Comparison of ENCODE assay signal across 8 cellular contexts in the genomic region with DNA sequence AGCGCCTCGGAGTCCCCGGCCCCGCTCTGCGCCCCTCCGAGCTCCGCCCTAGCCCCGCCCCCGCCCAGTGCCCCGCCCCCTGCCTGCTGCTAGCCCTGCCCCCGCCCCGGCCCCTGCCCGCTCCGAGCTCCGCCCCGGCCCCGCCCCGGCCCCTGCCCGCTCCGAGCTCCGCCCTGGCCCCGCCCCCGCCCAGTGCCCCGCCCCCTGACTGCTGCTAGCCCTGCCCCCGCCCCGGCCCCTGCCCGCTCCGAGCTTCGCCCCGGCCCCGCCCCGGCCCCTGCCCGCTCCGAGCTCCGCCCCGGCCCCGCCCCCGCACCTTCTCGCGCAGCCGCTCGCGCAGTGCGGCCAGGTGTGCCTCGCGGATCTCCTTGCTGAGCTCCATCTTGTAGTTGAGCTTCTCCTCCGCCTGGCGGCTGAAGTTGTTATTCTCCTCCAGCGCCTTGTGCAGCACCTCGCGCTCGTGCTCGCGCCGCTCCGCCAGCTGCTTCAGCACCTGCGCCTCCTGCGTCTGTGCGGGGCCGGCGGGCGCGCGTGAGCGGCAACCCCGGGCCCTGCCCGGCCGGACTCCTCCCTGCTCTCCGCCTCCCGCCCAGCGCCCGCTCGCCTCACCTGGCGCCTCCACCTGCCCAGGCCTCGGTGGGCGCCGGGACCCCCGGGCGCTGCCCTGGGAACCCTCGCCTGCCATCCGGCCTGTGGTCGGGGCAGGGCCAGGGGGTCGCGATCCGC. TPM values are rescaled to one million over a fixed set of nuclear protein-coding genes. Genes with fewer than 3 reads are reported as not detected.
DNase-seq lines count a peak whose midpoint lies in the region; ATAC-seq and TF ChIP-seq lines count a peak whose summit lies in the region.

No MANE protein-coding gene starts in this region.

- H3K4me1 ChIP-seq in MM.1S (ENCODE audit: low read length) (peaks cover 5% of the 10 kb centered on the region; the same call in 1 of the 2 replicates), parathyroid adenoma (peaks cover 8% of the 10 kb centered on the region), tibial nerve (peaks cover 0 to 18% (median 4%) of the 10 kb centered on the region in 4 donors)

- H3K9me2 ChIP-seq in MM.1S (replicated peaks; ENCODE audit: insufficient read depth, low read length) = no peaks in the 10 kb centered on the region

- H3K27me3 ChIP-seq in MM.1S (replicated peaks; ENCODE audit: insufficient read depth, low read length) = peaks cover 4% of the 10 kb centered on the region
- H3K27me3 ChIP-seq in parathyroid adenoma (ENCODE audit: control insufficient read depth, insufficient read depth, low read length) = no peaks in the 10 kb centered on the region
- no peaks in the 10 kb centered on the region for H3K27me3 ChIP-seq in tibial nerve

- no peaks in the 10 kb centered on the region for H4K20me1 ChIP-seq in MM.1S (ENCODE audit: insufficient read depth, low read length)

- H3K4me3 ChIP-seq in MM.1S (ENCODE audit: low read length) = peak overlapping the region; percentile 88
- peak overlapping the region; percentile 57 for H3K4me3 ChIP-seq in parathyroid adenoma (ENCODE audit: low read depth, low read length)
- peak overlapping the region; percentile 26 to 73 (median 50) for H3K4me3 ChIP-seq in tibial nerve

- H3K27me3 Mint-ChIP-seq in activated naive CD4-positive, alpha-beta T cell treated with anti-CD3 and anti-CD28 coated beads, Interleukin-2, amount 50 U/mL, for 24 hours = no peaks in the 10 kb centered on the region

- intact Hi-C loops in Right ventricle myocardium inferior (cut with DNase I) = no loop called here

- H2AFZ ChIP-seq in MM.1S (ENCODE audit: low read length) = peak overlapping the region; percentile 91
- peak overlapping the region; percentile 69 for H2AFZ ChIP-seq in parathyroid adenoma

- peaks cover 30% of the 10 kb centered on the region for H3K4me1 Mint-ChIP-seq in activated naive CD4-positive, alpha-beta T cell treated with anti-CD3 and anti-CD28 coated beads, Interleukin-2, amount 50 U/mL, for 24 hours

- H3K27ac ChIP-seq in MM.1S (ENCODE audit: low read length) (peak overlapping the region; percentile 30; the same call in 1 of the 2 replicates), parathyroid adenoma (no peak overlapping the region), tibial nerve (peak overlapping the region in 3 of 4 donors; percentile 71 to 91 (median 80))

- peak; percentile 87 for DNase-seq in ELR (ENCODE audit: low read depth)
- DNase-seq in GOT3 (lab: John Stamatoyannopoulos, UW) = peak; percentile 76
- DNase-seq in MM.1S = peak; percentile 97
- peak; percentile 96 for DNase-seq in Right ventricle myocardium inferior (ENCODE audit: missing footprints)
- peak; percentile 80 to 85 for DNase-seq in tibial nerve (ENCODE audit: low spot score in 2 of 2)

- WGBS in tibial nerve, 2 donors = 4% methylated on average over 9 to 29 of the region's 85 CpGs

- H3K79me2 ChIP-seq in MM.1S (ENCODE audit: low read length) = no peaks in the 10 kb centered on the region
- H3K79me2 ChIP-seq in parathyroid adenoma = no peaks in the 10 kb centered on the region

- TF ChIP-seq EP300 in tibial nerve (IDR thresholded peaks at IDR 0.05) = no peak

- ATAC-seq in SK-N-SH treated with all-trans-retinoic acid at 6 μM for 48 hours (peak; percentile 69), Right ventricle myocardium inferior (peak; percentile 90)

- H3K9me3 ChIP-seq in MM.1S (replicated peaks; ENCODE audit: insufficient read depth, low read length) (no peaks in the 10 kb centered on the region), parathyroid adenoma (ENCODE audit: control insufficient read depth, low read length) (no peaks in the 10 kb centered on the region), tibial nerve (no peaks in the 10 kb centered on the region)

- H3K27ac Mint-ChIP-seq in activated naive CD4-positive, alpha-beta T cell treated with anti-CD3 and anti-CD28 coated beads, Interleukin-2, amount 50 U/mL, for 24 hours = peak overlapping the region; percentile 41

- peak overlapping the region; percentile 98 for H3K4me2 ChIP-seq in MM.1S (ENCODE audit: low read depth, low read length)
- peak overlapping the region; percentile 95 for H3K4me2 ChIP-seq in parathyroid adenoma (ENCODE audit: low read length)

- peaks cover 10% of the 10 kb centered on the region; the same call in 1 of the 2 replicates for H3F3A ChIP-seq in MM.1S (ENCODE audit: insufficient read depth, low read length)

- H3K36me3 Mint-ChIP-seq in activated naive CD4-positive, alpha-beta T cell treated with anti-CD3 and anti-CD28 coated beads, Interleukin-2, amount 50 U/mL, for 24 hours = no peaks in the 10 kb centered on the region

- no peak for TF ChIP-seq POLR2A in tibial nerve (IDR thresholded peaks at IDR 0.05)

- H3K9ac ChIP-seq in MM.1S (ENCODE audit: low read length) (peak overlapping the region; percentile 74; the same call in 1 of the 2 replicates), parathyroid adenoma (no peak overlapping the region)

- H3K36me3 ChIP-seq in MM.1S (replicated peaks; ENCODE audit: insufficient read depth, low read length) (no peaks in the 10 kb centered on the region), parathyroid adenoma (ENCODE audit: control insufficient read depth, insufficient read depth, low read length) (no peaks in the 10 kb centered on the region), tibial nerve (peaks cover 0 to 9% (median 0%) of the 10 kb centered on the region in 3 donors)

- H3K9me3 Mint-ChIP-seq in activated naive CD4-positive, alpha-beta T cell treated with anti-CD3 and anti-CD28 coated beads, Interleukin-2, amount 50 U/mL, for 24 hours = no peaks in the 10 kb centered on the region

- peak; percentile 49 for TF ChIP-seq CTCF in MM.1S (IDR thresholded peaks at IDR 0.05; ENCODE audit: low read length)
- peak; percentile 68 for TF ChIP-seq CTCF in parathyroid adenoma (IDR thresholded peaks at IDR 0.05)
- peak; percentile 6 to 74 (median 46) for TF ChIP-seq CTCF in tibial nerve (IDR thresholded peaks at IDR 0.05)

- H3K4me3 Mint-ChIP-seq in activated naive CD4-positive, alpha-beta T cell treated with anti-CD3 and anti-CD28 coated beads, Interleukin-2, amount 50 U/mL, for 24 hours = peak overlapping the region; percentile 47

TF ChIP-seq in SK-N-SH treated with all-trans-retinoic acid at 6 μM for 48 hours, 23 proteins besides CTCF, POLR2A, EP300 and RAD21:
- TF ChIP-seq GLIS3 (CRISPR knock-in tag; IDR thresholded peaks at IDR 0.05) (no peak), ZC3H10 (CRISPR knock-in tag; IDR thresholded peaks at IDR 0.05) (no peak), ESRRG (CRISPR knock-in tag; IDR thresholded peaks at IDR 0.05) (no peak), ZNF8 (CRISPR knock-in tag; IDR thresholded peaks at IDR 0.05) (no peak), CSDC2 (CRISPR knock-in tag; IDR thresholded peaks at IDR 0.05) (no peak), RARB (CRISPR knock-in tag; IDR thresholded peaks at IDR 0.05) (no peak), ZNF70 (CRISPR knock-in tag; IDR thresholded peaks at IDR 0.05) (no peak), ARNTL (CRISPR knock-in tag; IDR thresholded peaks at IDR 0.05; ENCODE audit: borderline replicate concordance, low read depth) (no peak), OSR1 (CRISPR knock-in tag; IDR thresholded peaks at IDR 0.05) (no peak), TOX (CRISPR knock-in tag; IDR thresholded peaks at IDR 0.05; ENCODE audit: borderline replicate concordance) (no peak), BACH2 (CRISPR knock-in tag; IDR thresholded peaks at IDR 0.05; ENCODE audit: borderline replicate concordance) (no peak)
- TF ChIP-seq, protein P1, sequence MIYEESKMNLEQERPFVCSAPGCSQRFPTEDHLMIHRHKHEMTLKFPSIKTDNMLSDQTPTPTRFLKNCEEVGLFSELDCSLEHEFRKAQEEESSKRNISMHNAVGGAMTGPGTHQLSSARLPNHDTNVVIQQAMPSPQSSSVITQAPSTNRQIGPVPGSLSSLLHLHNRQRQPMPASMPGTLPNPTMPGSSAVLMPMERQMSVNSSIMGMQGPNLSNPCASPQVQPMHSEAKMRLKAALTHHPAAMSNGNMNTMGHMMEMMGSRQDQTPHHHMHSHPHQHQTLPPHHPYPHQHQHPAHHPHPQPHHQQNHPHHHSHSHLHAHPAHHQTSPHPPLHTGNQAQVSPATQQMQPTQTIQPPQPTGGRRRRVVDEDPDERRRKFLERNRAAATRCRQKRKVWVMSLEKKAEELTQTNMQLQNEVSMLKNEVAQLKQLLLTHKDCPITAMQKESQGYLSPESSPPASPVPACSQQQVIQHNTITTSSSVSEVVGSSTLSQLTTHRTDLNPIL (CRISPR knock-in tag; IDR thresholded peaks at IDR 0.05; ENCODE audit: low read depth) = no peak
- TF ChIP-seq, protein P2, sequence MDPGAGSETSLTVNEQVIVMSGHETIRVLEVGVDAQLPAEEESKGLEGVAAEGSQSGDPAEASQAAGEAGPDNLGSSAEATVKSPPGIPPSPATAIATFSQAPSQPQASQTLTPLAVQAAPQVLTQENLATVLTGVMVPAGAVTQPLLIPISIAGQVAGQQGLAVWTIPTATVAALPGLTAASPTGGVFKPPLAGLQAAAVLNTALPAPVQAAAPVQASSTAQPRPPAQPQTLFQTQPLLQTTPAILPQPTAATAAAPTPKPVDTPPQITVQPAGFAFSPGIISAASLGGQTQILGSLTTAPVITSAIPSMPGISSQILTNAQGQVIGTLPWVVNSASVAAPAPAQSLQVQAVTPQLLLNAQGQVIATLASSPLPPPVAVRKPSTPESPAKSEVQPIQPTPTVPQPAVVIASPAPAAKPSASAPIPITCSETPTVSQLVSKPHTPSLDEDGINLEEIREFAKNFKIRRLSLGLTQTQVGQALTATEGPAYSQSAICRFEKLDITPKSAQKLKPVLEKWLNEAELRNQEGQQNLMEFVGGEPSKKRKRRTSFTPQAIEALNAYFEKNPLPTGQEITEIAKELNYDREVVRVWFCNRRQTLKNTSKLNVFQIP (CRISPR knock-in tag; IDR thresholded peaks at IDR 0.05; ENCODE audit: borderline replicate concordance, low read depth) = no peak

RNA-seq across cellular contexts. Expression of gene STMN3, which starts 11.3 kb away (rescaled TPM):
- total RNA-seq in Right ventricle myocardium inferior = 7.1 TPM
- 10 to 100 TPM; 12.3 to 26.4 (median 15.5) TPM for total RNA-seq in tibial nerve

RNA-seq across cellular contexts. Expression of gene GMEB2, which starts 15.1 kb away (rescaled TPM):
- total RNA-seq in Right ventricle myocardium inferior (6.1 TPM), tibial nerve (10 to 100 TPM; 12.5 to 14.7 (median 13.7) TPM)

RNA-seq across cellular contexts. Expression of gene RTEL1, which starts 16.2 kb away (rescaled TPM):
- total RNA-seq in Right ventricle myocardium inferior = 9.0 TPM
- 10 to 100 TPM; 28.2 to 62.4 (median 46.7) TPM for total RNA-seq in tibial nerve

RNA-seq across cellular contexts. Expression of gene TNFRSF6B, which starts 54.5 kb away (rescaled TPM):
- total RNA-seq in Right ventricle myocardium inferior (1.0 TPM), tibial nerve (10 to 100 TPM in 3 of 4 donors, 1 to 10 TPM in 1; 8.0 to 61.2 (median 35.9) TPM)
